ENCODE assay signal across 15 cellular contexts in genomic region chr21:46128106-46128982, GRCh38. TPM values are rescaled to one million over a fixed set of nuclear protein-coding genes. Genes with fewer than 3 reads are reported as not detected.
DNase-seq lines count a peak whose midpoint lies in the region; ATAC-seq, FAIRE-seq and TF ChIP-seq lines count a peak whose summit lies in the region.
"Had no signal": no experiment of that assay in that cellular context is flagged by ENCODE, and none has a peak within 500 bp of the region (broad histone marks: within the 10 kb centered on the region; RNA-seq: fewer than 3 reads in every experiment).

No MANE protein-coding gene starts in this region.

- H3K9me3 ChIP-seq in AG04450 (ENCODE audit: control insufficient read depth, insufficient read depth, low read length): peaks cover 55% of the 10 kb centered on the region; the same call in 1 of the 2 replicates
- no peaks in the 10 kb centered on the region for H3K9me3 ChIP-seq in mucosa of descending colon
- H3K9me3 ChIP-seq: upper lobe of left lung had no signal

- H3K27me3 ChIP-seq in AG04450 (ENCODE audit: control insufficient read depth, insufficient read depth, low read length): no peaks in the 10 kb centered on the region
- H3K27me3 ChIP-seq: upper lobe of left lung had no signal

- ATAC-seq in Right ventricle myocardium inferior (peak; percentile 49), mucosa of descending colon (no peak), HG03378 (IDR thresholded peaks at IDR 0.05; ENCODE audit: unreplicated experiment) (no peak), GM21381 (IDR thresholded peaks at IDR 0.05; ENCODE audit: unreplicated experiment) (no peak)

- no peak for DNase-seq in AG04450 (ENCODE audit: low read depth, low spot score)
- peak; percentile 25 for DNase-seq in NCI-H2107 treated with DMSO at 0.1 percent for 48 hours (lab: John Stamatoyannopoulos, UW; ENCODE audit: unreplicated experiment)
- peak; percentile 68 for DNase-seq in Right ventricle myocardium inferior (ENCODE audit: missing footprints)
- DNase-seq in mucosa of descending colon: peak in 2 of 3 donors; percentile 12 to 28
- DNase-seq in NCI-H345 treated with DMSO at 0.1 percent for 48 hours (lab: John Stamatoyannopoulos, UW; ENCODE audit: unreplicated experiment): no peak
- no peak for DNase-seq in D721Med (ENCODE audit: insufficient read length, low spot score)
- DNase-seq: NCI-H1048, T1000 had no signal

- TF ChIP-seq CTCF in AG04450 (IDR thresholded peaks at IDR 0.05; ENCODE audit: low read depth, low read length) (no peak), mucosa of descending colon (IDR thresholded peaks at IDR 0.05) (no peak), D721Med (IDR thresholded peaks at IDR 0.05; ENCODE audit: insufficient read depth, missing control alignments) (no peak)

- peak overlapping the region; percentile 39 for H3K27ac ChIP-seq in AG04450 (ENCODE audit: low read depth, low read length)
- H3K27ac ChIP-seq: RWPE1, upper lobe of left lung had no signal

- no peaks in the 10 kb centered on the region for H3K4me1 ChIP-seq in mucosa of descending colon (ENCODE audit: low read depth)
- H3K4me1 ChIP-seq: upper lobe of left lung had no signal

- intact Hi-C loops in Right ventricle myocardium inferior (cut with DNase I) (no loop called here), mucosa of descending colon (cut with DNase I, micrococcal nuclease) (no loop called here)

- H3K4me3 ChIP-seq in AG04450 (ENCODE audit: low read depth, low read length): no peak overlapping the region
- no peak overlapping the region for H3K4me3 ChIP-seq in mucosa of descending colon
- H3K4me3 ChIP-seq: lung, upper lobe of left lung had no signal

- FAIRE-seq in D721Med (lab: Jason Lieb, UNC): no peak
- FAIRE-seq: bronchial epithelial cell, endometrium had no signal

- no peaks in the 10 kb centered on the region for H3K36me3 ChIP-seq in mucosa of descending colon (ENCODE audit: low read depth)

- POLR2A ChIA-PET in AG04450 (lab: Yijun Ruan, JAX): interaction anchor here (0.6 to 1.3 kb wide), 4 partner anchors 79 to 155 kb away, joined by 3 to 6 read pairs (median 4); no protein-coding TSS in a partner anchor

- CTCF ChIA-PET in AG04450 (lab: Charles Lee): interaction anchor here (1.4 kb wide), 1 partner anchor 15 kb away, joined by 4 read pairs; no protein-coding TSS in a partner anchor

RNA-seq across cellular contexts. Expression of gene FTCD, which starts 27.0 kb away (rescaled TPM):
- not detected in 2 replicates for polyA plus RNA-seq in AG04450 (2011; rRNA removed)
- polyA minus RNA-seq in AG04450 (2011; rRNA and poly(A)+ RNA removed): not detected in 2 replicates
- 1.2 TPM for total RNA-seq in Right ventricle myocardium inferior
- 1 to 10 TPM in 1 of 3 donors, under 1 TPM in 1, not detected in 1; 0.36 to 2.1 TPM for total RNA-seq in mucosa of descending colon
- total RNA-seq: bronchial epithelial cell had no signal

RNA-seq across cellular contexts. Expression of gene COL6A2, which starts 30.4 kb away (rescaled TPM):
- polyA plus RNA-seq in AG04450 (2011; rRNA removed): 454 and 676 TPM in 2 replicates
- polyA minus RNA-seq in AG04450 (2011; rRNA and poly(A)+ RNA removed): 266 and 343 TPM in 2 replicates
- total RNA-seq in Right ventricle myocardium inferior (254 TPM), mucosa of descending colon (100 to 1,000 TPM in 2 of 3 donors, 10 to 100 TPM in 1; 65.1 to 858 (median 191) TPM)

RNA-seq across cellular contexts. Expression of gene SPATC1L, which starts 55.9 kb away (rescaled TPM):
- 1.6 and 2.9 TPM in 2 replicates for polyA plus RNA-seq in AG04450 (2011; rRNA removed)
- 1.8 and 2.3 TPM in 2 replicates for polyA minus RNA-seq in AG04450 (2011; rRNA and poly(A)+ RNA removed)
- total RNA-seq in Right ventricle myocardium inferior (7.7 TPM), mucosa of descending colon (10 to 100 TPM in 1 of 3 donors, 1 to 10 TPM in 2; 4.6 to 10.9 (median 4.6) TPM)

Comparison
In these comparisons a context has a peak if more than half of its experiments do, and no peak if none do; other contexts are left out.
1. DNase-seq: peak in NCI-H2107 treated with DMSO at 0.1 percent for 48 hours (single experiment), Right ventricle myocardium inferior (single experiment) and mucosa of descending colon (2 of 3); none in AG04450 (single experiment), NCI-H345 treated with DMSO at 0.1 percent for 48 hours (single experiment) and D721Med (single experiment).